12 cellular contexts compared by ENCODE assay signal in genomic region chr9:91532325-91532724, GRCh38.
"Had no signal": no experiment of that assay in that cellular context is flagged by ENCODE, and none has a peak within 500 bp of the region (broad histone marks: within the 10 kb centered on the region; RNA-seq: fewer than 3 reads in every experiment).

No MANE protein-coding gene starts in this region.

- ATAC-seq: activated naive CD4-positive, alpha-beta T cell treated with anti-CD3 and anti-CD28 coated beads, Interleukin-2, amount 50 U/mL, for 72 hours; left cardiac atrium; lower lobe of right lung; T-helper 17 cell had no signal

- H3K4me2 ChIP-seq: neural progenitor cell had no signal

- DNase-seq: glutamatergic neuron, immature natural killer cell, left cardiac atrium, lower lobe of right lung, midbrain, T-helper 17 cell had no signal

- H3K4me1 Mint-ChIP-seq: immature natural killer cell had no signal

- H2AFZ ChIP-seq: neural progenitor cell, parathyroid adenoma had no signal

- H3K36me3 ChIP-seq: lower lobe of right lung, neural progenitor cell had no signal

- FAIRE-seq: colon, urothelium cell line had no signal

- H3K4me1 ChIP-seq: lower lobe of right lung, neural progenitor cell, parathyroid adenoma had no signal

- H3K79me2 ChIP-seq: parathyroid adenoma had no signal

- H3K9ac ChIP-seq: neural progenitor cell, parathyroid adenoma had no signal

- H3K27ac ChIP-seq: lower lobe of right lung, neural progenitor cell, parathyroid adenoma, skin epidermis had no signal

- H3K9me3 Mint-ChIP-seq: immature natural killer cell had no signal

- H3K9me3 ChIP-seq: lower lobe of right lung had no signal

- H3K4me3 Mint-ChIP-seq: immature natural killer cell, neural progenitor cell, T-helper 17 cell had no signal

- H3K27ac Mint-ChIP-seq: activated naive CD4-positive, alpha-beta T cell treated with anti-CD3 and anti-CD28 coated beads, Interleukin-2, amount 50 U/mL, for 72 hours; immature natural killer cell; neural progenitor cell; T-helper 17 cell had no signal

- H3K4me3 ChIP-seq: lower lobe of right lung, neural progenitor cell, skin epidermis had no signal

- H3K27me3 ChIP-seq: neural progenitor cell had no signal

- H3K36me3 Mint-ChIP-seq: activated naive CD4-positive, alpha-beta T cell treated with anti-CD3 and anti-CD28 coated beads, Interleukin-2, amount 50 U/mL, for 72 hours; neural progenitor cell had no signal
